Comparison of ENCODE assay signal across 8 cellular contexts in the genomic region with DNA sequence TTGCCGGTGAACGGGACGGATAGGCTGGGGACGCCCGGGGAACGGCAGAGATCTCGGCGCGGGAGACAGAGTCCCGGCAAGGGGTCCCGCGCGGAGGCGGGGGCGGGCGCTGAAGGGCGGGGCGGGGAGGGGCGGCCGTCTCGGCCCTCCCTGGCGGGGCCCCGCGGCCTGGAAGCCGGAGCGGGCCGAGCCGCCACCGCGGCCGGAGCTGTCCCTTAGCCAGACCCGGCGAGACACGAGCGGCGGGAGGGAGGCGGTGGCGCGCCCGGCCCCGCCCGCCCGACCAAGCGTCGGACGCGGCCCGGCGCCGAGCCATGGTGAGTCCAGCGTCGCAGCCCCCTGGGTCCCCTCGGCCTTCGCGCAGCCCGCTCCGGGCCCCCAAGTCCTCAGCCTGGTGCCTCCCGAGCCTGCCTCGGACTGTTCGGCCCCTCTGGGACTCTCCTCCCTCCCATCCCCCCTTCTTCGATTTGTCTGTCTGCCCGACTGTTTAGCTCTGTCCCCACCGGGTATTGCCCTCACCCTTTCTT. TPM values are rescaled to one million over a fixed set of nuclear protein-coding genes. Genes with fewer than 3 reads are reported as not detected.
DNase-seq lines count a peak whose midpoint lies in the region; ATAC-seq and TF ChIP-seq lines count a peak whose summit lies in the region.

Gene ARHGEF40, plus strand, starts transcription at position 222 of the 527 bp plus-strand sequence. Its CDS starts 93 bp downstream, at position 315.

- H3K36me3 Mint-ChIP-seq in activated CD8-positive, alpha-beta memory T cell treated with anti-CD3 and anti-CD28 coated beads, Interleukin-2, amount 10 ng/mL, durations not matched to agents 7 days and 5 days: no peaks in the 10 kb centered on the region
- H3K36me3 Mint-ChIP-seq in brain: peaks cover 11% of the 10 kb centered on the region

- H3K27ac ChIP-seq in iPS DF 6.9 (ENCODE audit: low read length) (peak within 1 kb of the TSS; percentile 35), psoas muscle (peak within 1 kb of the TSS; percentile 84)

- H3K9me3 Mint-ChIP-seq in activated CD8-positive, alpha-beta memory T cell treated with anti-CD3 and anti-CD28 coated beads, Interleukin-2, amount 10 ng/mL, durations not matched to agents 7 days and 5 days (ENCODE audit: low read depth): no peaks in the 10 kb centered on the region
- H3K9me3 Mint-ChIP-seq in brain: peaks cover 0 to 2% (median 0%) of the 10 kb centered on the region in 5 experiments

- ATAC-seq in activated CD8-positive, alpha-beta memory T cell treated with anti-CD3 and anti-CD28 coated beads, Interleukin-2, amount 10 ng/mL, durations not matched to agents 7 days and 5 days: peak; percentile 13
- ATAC-seq in psoas muscle (peak; percentile 77 to 85 (median 82)), GM19035 (IDR thresholded peaks at IDR 0.05; ENCODE audit: unreplicated experiment) (no peak)

- H3K4me3 ChIP-seq in iPS DF 6.9 (ENCODE audit: low read length) (peak within 1 kb of the TSS; percentile 77), psoas muscle (peak within 1 kb of the TSS; percentile 83)

- H3K4me1 Mint-ChIP-seq in activated CD8-positive, alpha-beta memory T cell treated with anti-CD3 and anti-CD28 coated beads, Interleukin-2, amount 10 ng/mL, durations not matched to agents 7 days and 5 days: peaks cover 31% of the 10 kb centered on the region
- peaks cover 38% of the 10 kb centered on the region for H3K4me1 Mint-ChIP-seq in brain

- peaks cover 78% of the 10 kb centered on the region for H3K27me3 Mint-ChIP-seq in activated CD8-positive, alpha-beta memory T cell treated with anti-CD3 and anti-CD28 coated beads, Interleukin-2, amount 10 ng/mL, durations not matched to agents 7 days and 5 days
- H3K27me3 Mint-ChIP-seq in brain: peaks cover 9% of the 10 kb centered on the region

- H3K27ac Mint-ChIP-seq in activated CD8-positive, alpha-beta memory T cell treated with anti-CD3 and anti-CD28 coated beads, Interleukin-2, amount 10 ng/mL, durations not matched to agents 7 days and 5 days: no peak within 1 kb of the TSS
- peak within 1 kb of the TSS; percentile 97 to 99 (median 98) for H3K27ac Mint-ChIP-seq in brain

- intact Hi-C loops in psoas muscle (cut with DNase I): loop anchor here in 1 of 2 donors (1.0 kb wide), 1 partner anchor 34 kb away; no protein-coding TSS in a partner anchor

- DNase-seq in activated CD8-positive, alpha-beta memory T cell treated with anti-CD3 and anti-CD28 coated beads, Interleukin-2, amount 10 ng/mL, durations not matched to agents 7 days and 5 days: no peak
- no peak for DNase-seq in activated CD8-positive, alpha-beta memory T cell treated with anti-CD3 and anti-CD28 coated beads, Interleukin-2, amount 50 U/mL, for 4 hours
- peak; percentile 13 to 26 for DNase-seq in NOMO-1 (lab: John Stamatoyannopoulos, UW; ENCODE audit: unreplicated experiment in 2 of 2)
- DNase-seq in iPS DF 6.9 (ENCODE audit: low read depth, low spot score): no peak
- DNase-seq in psoas muscle: peak; percentile 75 to 86
- no peak for DNase-seq in NCI-H2107 treated with DMSO at 0.1 percent for 48 hours (lab: John Stamatoyannopoulos, UW; ENCODE audit: unreplicated experiment)

- no peaks in the 10 kb centered on the region; the same call in 1 of the 2 replicates for H3K27me3 ChIP-seq in iPS DF 6.9 (ENCODE audit: control insufficient read depth, insufficient read depth, low read length)
- no peaks in the 10 kb centered on the region for H3K27me3 ChIP-seq in psoas muscle (ENCODE audit: insufficient read depth in 3 of 3, low read length in 2 of 3)

- CTCF ChIA-PET in activated CD8-positive, alpha-beta memory T cell treated with anti-CD3 and anti-CD28 coated beads, Interleukin-2, amount 10 ng/mL, durations not matched to agents 7 days and 5 days (lab: Charles Lee): interaction anchor here (0.8 to 5.9 kb wide), 9 partner anchors 18 to 92 kb away, joined by 3 to 74 read pairs (median 6); no protein-coding TSS in a partner anchor

- TF ChIP-seq CTCF in brain (conservative IDR thresholded peaks at IDR 0.05) (no peak), psoas muscle (IDR thresholded peaks at IDR 0.05) (no peak)

- H3K4me3 Mint-ChIP-seq in activated CD8-positive, alpha-beta memory T cell treated with anti-CD3 and anti-CD28 coated beads, Interleukin-2, amount 10 ng/mL, durations not matched to agents 7 days and 5 days: peak within 1 kb of the TSS; percentile 62
- H3K4me3 Mint-ChIP-seq in brain: peak within 1 kb of the TSS; percentile 93 to 97 (median 95)

- H3K36me3 ChIP-seq in iPS DF 6.9 (ENCODE audit: control insufficient read depth, insufficient read depth, low read length) (peaks cover 9% of the 10 kb centered on the region), psoas muscle (ENCODE audit: insufficient read depth in 1 of 2, low read depth in 1 of 2) (peaks cover 0 to 24% of the 10 kb centered on the region in 2 donors)

- peaks cover 4% of the 10 kb centered on the region; the same call in 1 of the 2 replicates for H3K4me1 ChIP-seq in iPS DF 6.9 (ENCODE audit: control insufficient read depth, insufficient read depth, low read length)
- H3K4me1 ChIP-seq in psoas muscle: peaks cover 18% of the 10 kb centered on the region

- H3K9me3 ChIP-seq in iPS DF 6.9 (ENCODE audit: control insufficient read depth, insufficient read depth, low read length): no peaks in the 10 kb centered on the region
- H3K9me3 ChIP-seq in psoas muscle: no peaks in the 10 kb centered on the region

- no CpG with 5 or more reads among the region's 63 CpGs for WGBS in iPS DF 6.9 (ENCODE audit: insufficient coverage, insufficient read length)
- WGBS in psoas muscle, 3 donors: 0% methylated on average over 22 to 63 of the region's 63 CpGs

RNA-seq across cellular contexts. Expression of gene ARHGEF40, which starts in this region (rescaled TPM):
- under 1 TPM in 1 of 2 experiments, not detected in 1; 0.09 TPM for total RNA-seq in activated CD8-positive, alpha-beta memory T cell treated with anti-CD3 and anti-CD28 coated beads, Interleukin-2, amount 10 ng/mL, durations not matched to agents 7 days and 5 days
- 21.3 TPM for polyA plus RNA-seq in brain (ENCODE audit: insufficient read depth, low read depth, low replicate concordance)
- 10 to 100 TPM in 3 of 4 donors, 1 to 10 TPM in 1; 9.8 to 18.7 (median 12.6) TPM for total RNA-seq in psoas muscle
- 10 to 100 TPM in 1 of 3 donors, 1 to 10 TPM in 2; 6.8 to 10.1 (median 7.3) TPM for polyA plus RNA-seq in psoas muscle

Comparison
In these comparisons a context has a peak if more than half of its experiments do, and no peak if none do; other contexts are left out.
1. RNA of gene ARHGEF40 (total RNA-seq): 9.8 to 18.7 TPM in psoas muscle; 0.09 TPM in activated CD8-positive, alpha-beta memory T cell treated with anti-CD3 and anti-CD28 coated beads, Interleukin-2, amount 10 ng/mL, durations not matched to agents 7 days and 5 days; every median in the first group is over 4 times any median in the second.
2. Peak in ATAC-seq in activated CD8-positive, alpha-beta memory T cell treated with anti-CD3 and anti-CD28 coated beads, Interleukin-2, amount 10 ng/mL, durations not matched to agents 7 days and 5 days; RNA of the gene not detected or under 1 TPM.
3. DNase-seq: peak in NOMO-1 (2 of 2) and psoas muscle (2 of 2); none in activated CD8-positive, alpha-beta memory T cell treated with anti-CD3 and anti-CD28 coated beads, Interleukin-2, amount 10 ng/mL, durations not matched to agents 7 days and 5 days (single experiment), activated CD8-positive, alpha-beta memory T cell treated with anti-CD3 and anti-CD28 coated beads, Interleukin-2, amount 50 U/mL, for 4 hours (single experiment), iPS DF 6.9 (single experiment) and NCI-H2107 treated with DMSO at 0.1 percent for 48 hours (single experiment).